In genomic region chr3:184261270-184262165, GRCh38 we compare ENCODE assay signal across 8 cellular contexts. TPM values are rescaled to one million over a fixed set of nuclear protein-coding genes. Genes with fewer than 3 reads are reported as not detected.
DNase-seq lines count a peak whose midpoint lies in the region; ATAC-seq and TF ChIP-seq lines count a peak whose summit lies in the region.

Gene CAMK2N2 (minus strand): TSS chr3:184261553. CDS start chr3:184261285, 268 bp downstream.

- peaks cover 0 to 4% (median 0%) of the 10 kb centered on the region in 11 donors for H3K9me3 Mint-ChIP-seq in naive thymus-derived CD4-positive, alpha-beta T cell

- ATAC-seq in naive thymus-derived CD4-positive, alpha-beta T cell, result peak; percentile 62
- ATAC-seq in HG02763 (IDR thresholded peaks at IDR 0.05; ENCODE audit: unreplicated experiment), result no peak

- H3K27ac ChIP-seq in OCI-LY7 (ENCODE audit: low read depth, low read length, poor library complexity, severe bottlenecking) (no peak within 1 kb of the TSS), thyroid gland (no peak within 1 kb of the TSS)
- H3K27ac ChIP-seq in naive thymus-derived CD4-positive, alpha-beta T cell (ENCODE audit: low read depth, low read length), result no peak within 1 kb of the TSS

- peaks cover 3% of the 10 kb centered on the region for H3K4me1 ChIP-seq in OCI-LY7 (ENCODE audit: insufficient read depth, low read length, poor library complexity, severe bottlenecking)
- peaks cover 15 to 20% of the 10 kb centered on the region in 2 donors for H3K4me1 ChIP-seq in naive thymus-derived CD4-positive, alpha-beta T cell (ENCODE audit: control insufficient read depth in 2 of 2, insufficient read depth in 2 of 2, low read length in 2 of 2)
- H3K4me1 ChIP-seq in thyroid gland, result peaks cover 23 to 30% of the 10 kb centered on the region in 2 donors

- H3K27ac Mint-ChIP-seq in naive thymus-derived CD4-positive, alpha-beta T cell, result peak within 1 kb of the TSS in 6 of 9 donors; percentile 0 to 63 (median 6)

- 1 to 4% methylated on average over 33 to 36 of the region's 91 CpGs for WGBS in thyroid gland, 2 donors

- TF ChIP-seq POLR2A in thyroid gland (IDR thresholded peaks at IDR 0.05), result no peak

- no TSS peak for BruUV-seq in OCI-LY7 (replicated peaks; lab: Mats Ljungman, UMichigan)

- H3K36me3 ChIP-seq in OCI-LY7 (ENCODE audit: insufficient read depth, low read length) (no peaks in the 10 kb centered on the region), thyroid gland (peaks cover 0 to 3% of the 10 kb centered on the region in 2 donors)
- H3K36me3 ChIP-seq in naive thymus-derived CD4-positive, alpha-beta T cell (ENCODE audit: control insufficient read depth in 2 of 3, insufficient read depth in 3 of 3, low read length in 3 of 3), result no peaks in the 10 kb centered on the region

- H3K79me2 ChIP-seq in OCI-LY7 (ENCODE audit: insufficient read depth, low read depth, low read length), result no peaks in the 10 kb centered on the region

- H3K36me3 Mint-ChIP-seq in naive thymus-derived CD4-positive, alpha-beta T cell, result peaks cover 0 to 15% (median 5%) of the 10 kb centered on the region in 5 donors

- intact Hi-C loops in OCI-LY7 (cut with micrococcal nuclease; ENCODE audit: unreplicated experiment), result no loop called here
- intact Hi-C loops in naive thymus-derived CD4-positive, alpha-beta T cell (cut with micrococcal nuclease), result loop anchor here (1.0 to 5.0 kb wide), 4 partner anchors 11 to 37 kb away; partner anchors contain the start of genes PSMD2 (in 1 of the 2) and VWA5B2 (in 1 of the 2)
- intact Hi-C loops in thyroid gland (cut with DNase I), result no loop called here

- H3K4me1 Mint-ChIP-seq in naive thymus-derived CD4-positive, alpha-beta T cell, result peaks cover 18 to 27% (median 21%) of the 10 kb centered on the region in 7 donors

- peak; percentile 63 for DNase-seq in KBM-7
- DNase-seq in OCI-LY7 (ENCODE audit: low spot score), result peak; percentile 33
- DNase-seq in activated T-helper 1 cell treated with Interleukin-2 at 50 U/mL for 16 hours (ENCODE audit: low read depth), result peak; percentile 33
- peak; percentile 18 for DNase-seq in fibroblast of gingiva (ENCODE audit: low read depth)
- DNase-seq in naive thymus-derived CD4-positive, alpha-beta T cell, result peak in 2 of 9 donors; percentile 26 to 72
- peak; percentile 22 for DNase-seq in thyroid gland

- H3K9me3 ChIP-seq in OCI-LY7 (ENCODE audit: low read length), result no peaks in the 10 kb centered on the region
- H3K9me3 ChIP-seq in naive thymus-derived CD4-positive, alpha-beta T cell (ENCODE audit: control insufficient read depth in 2 of 3, low read length in 3 of 3), result no peaks in the 10 kb centered on the region
- H3K9me3 ChIP-seq in thyroid gland, result no peaks in the 10 kb centered on the region

- peaks cover 0 to 18% of the 10 kb centered on the region in 2 donors for H3K27me3 ChIP-seq in naive thymus-derived CD4-positive, alpha-beta T cell (ENCODE audit: control insufficient read depth in 2 of 2, insufficient read depth in 2 of 2, low read length in 2 of 2)
- H3K27me3 ChIP-seq in thyroid gland, result peaks cover 28% of the 10 kb centered on the region

- H3K4me2 ChIP-seq in OCI-LY7 (ENCODE audit: low read length), result peak within 1 kb of the TSS; percentile 80

- peak within 1 kb of the TSS; percentile 80 to 98 (median 88) for H3K4me3 Mint-ChIP-seq in naive thymus-derived CD4-positive, alpha-beta T cell

- H4K20me1 ChIP-seq in OCI-LY7 (ENCODE audit: insufficient read depth, low read length), result no peaks in the 10 kb centered on the region

- POLR2A ChIA-PET in OCI-LY7 (lab: Charles Lee), result interaction anchor here (0.6 kb wide), 1 partner anchor 106 kb away, joined by 3 read pairs; no protein-coding TSS in a partner anchor
- POLR2A ChIA-PET in naive thymus-derived CD4-positive, alpha-beta T cell (lab: Charles Lee), result no interaction called here

- CTCF ChIA-PET in OCI-LY7 (lab: Charles Lee; ENCODE audit: unreplicated experiment), result no interaction called here
- CTCF ChIA-PET in naive thymus-derived CD4-positive, alpha-beta T cell (lab: Charles Lee), result interaction anchor here (2.2 kb wide), 1 partner anchor 12 kb away, joined by 6 read pairs; the partner anchor contains the start of gene EEF1AKMT4

- H3K4me3 ChIP-seq in GM08714 (ENCODE audit: low read length) (peak within 1 kb of the TSS; percentile 49; the same call in 1 of the 2 replicates), OCI-LY7 (ENCODE audit: low read depth, low read length, poor library complexity, severe bottlenecking) (peak within 1 kb of the TSS; percentile 62), thyroid gland (replicated peaks in 1 of 3) (peak within 1 kb of the TSS in 1 of 3 donors; percentile 26)
- H3K4me3 ChIP-seq in naive thymus-derived CD4-positive, alpha-beta T cell (ENCODE audit: low read length), result peak within 1 kb of the TSS; percentile 35

- H3K27me3 Mint-ChIP-seq in naive thymus-derived CD4-positive, alpha-beta T cell, result peaks cover 37 to 58% (median 39%) of the 10 kb centered on the region in 5 donors

- H3K9me2 ChIP-seq in OCI-LY7 (ENCODE audit: insufficient read depth, low read length), result no peaks in the 10 kb centered on the region

- in situ Hi-C loops in KBM-7 (cut with MboI; ENCODE audit: low pct_unique_long_range_greater_than_20kb, low sequenced_read_pairs), result no loop called here

- TF ChIP-seq CTCF in OCI-LY7 (conservative IDR thresholded peaks at IDR 0.05; ENCODE audit: low read length), result no peak
- TF ChIP-seq CTCF in thyroid gland (IDR thresholded peaks at IDR 0.05), result no peak

- no peak within 1 kb of the TSS for H2AFZ ChIP-seq in OCI-LY7 (ENCODE audit: low read length)

RNA-seq across cellular contexts. Expression of gene CAMK2N2, which starts in this region (rescaled TPM):
- not detected in 2 replicates for total RNA-seq in OCI-LY7 (2014; rRNA removed; shearing (Covaris generic))
- total RNA-seq in OCI-LY7 (2022) (0.28 TPM in 1 of 2 replicates, not detected in the other), thyroid gland (not detected)
- not detected for total RNA-seq in naive thymus-derived CD4-positive, alpha-beta T cell
- not detected for polyA plus RNA-seq in naive thymus-derived CD4-positive, alpha-beta T cell

Comparison
In these comparisons a context has a peak if more than half of its experiments do, and no peak if none do; other contexts are left out.
1. Peak in DNase-seq, H3K4me3 ChIP-seq and H3K4me2 ChIP-seq in OCI-LY7; RNA of the gene not detected or under 1 TPM.
2. Peak in ATAC-seq and H3K4me3 ChIP-seq in naive thymus-derived CD4-positive, alpha-beta T cell; RNA of the gene not detected or under 1 TPM.
3. Peak in DNase-seq in thyroid gland; RNA of the gene not detected or under 1 TPM.
4. intact Hi-C loops: an anchor here in naive thymus-derived CD4-positive, alpha-beta T cell (1.0 to 5.0 kb wide); none called in OCI-LY7 and thyroid gland.